In the genomic region with DNA sequence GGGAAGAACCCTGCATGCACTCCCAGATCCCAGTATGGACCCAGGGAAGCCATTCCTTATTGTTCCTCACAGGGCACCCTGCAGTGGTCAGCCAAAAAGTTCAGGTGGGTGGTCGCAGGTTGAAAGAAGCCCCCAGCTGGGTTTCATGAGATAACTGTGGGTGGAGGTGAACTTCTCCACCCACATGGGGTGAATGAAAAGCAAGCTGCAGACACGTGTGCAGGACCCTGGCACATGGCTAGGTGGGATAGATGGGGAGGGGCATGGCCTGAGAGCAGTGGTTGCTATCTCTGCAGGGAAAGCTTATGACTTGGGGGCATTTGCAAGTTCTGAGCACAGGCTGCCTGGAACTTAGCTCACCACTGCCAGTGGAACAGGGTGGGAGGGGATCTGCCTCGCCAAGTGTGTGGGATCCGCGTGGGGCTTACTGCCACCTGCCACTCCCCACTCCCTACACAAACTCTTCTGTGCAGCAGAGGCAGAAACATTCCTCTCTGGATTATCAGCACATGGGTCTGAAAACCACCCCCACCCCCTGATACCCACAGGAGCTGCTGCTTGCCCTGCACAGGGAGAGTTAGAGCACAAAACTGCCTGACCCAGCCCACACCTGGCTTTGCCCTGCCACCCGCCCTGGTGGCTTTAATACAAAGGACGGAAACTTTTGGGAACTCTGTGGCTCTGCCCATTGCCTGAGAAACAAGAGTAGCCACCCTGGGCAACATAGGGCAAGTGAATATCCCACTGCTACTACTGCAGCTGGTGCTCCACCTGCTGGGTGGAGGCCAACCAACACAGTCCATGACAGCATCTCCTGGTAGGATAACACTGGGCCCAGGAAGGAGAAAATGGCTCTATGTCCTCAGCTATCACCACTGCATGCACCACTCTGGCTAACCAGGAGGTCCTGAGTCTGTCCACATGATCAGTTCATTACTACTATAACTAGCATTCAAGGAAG, we compare ENCODE assay signal across 15 cellular contexts. TPM values are rescaled to one million over a fixed set of nuclear protein-coding genes. Genes with fewer than 3 reads are reported as not detected.
DNase-seq lines count a peak whose midpoint lies in the region; ATAC-seq and TF ChIP-seq lines count a peak whose summit lies in the region.
"Had no signal": no experiment of that assay in that cellular context is flagged by ENCODE, and none has a peak within 500 bp of the region (broad histone marks: within the 10 kb centered on the region; RNA-seq: fewer than 3 reads in every experiment).

No MANE protein-coding gene starts in this region.

- no peak overlapping the region for H2BK15ac ChIP-seq in mesendoderm (replicated peaks; ENCODE audit: low read depth)

- WGBS in mesendoderm (ENCODE audit: extremely low coverage, insufficient coverage, low lambda C conversion rate), result no CpG with 5 or more reads among the region's 7 CpGs

- no peak overlapping the region for H3K56ac ChIP-seq in mesendoderm (ENCODE audit: low read length)

- no peaks in the 10 kb centered on the region for H4K20me1 ChIP-seq in DOHH2 (ENCODE audit: control insufficient read depth, insufficient read depth, low read depth, low read length)

- H3F3A ChIP-seq in DOHH2 (ENCODE audit: control insufficient read depth, insufficient read depth), result no peaks in the 10 kb centered on the region

- H3K79me2 ChIP-seq in DOHH2 (ENCODE audit: control insufficient read depth, low read length), result no peaks in the 10 kb centered on the region
- no peaks in the 10 kb centered on the region for H3K79me2 ChIP-seq in mesendoderm (ENCODE audit: control insufficient read depth, insufficient read depth, low read length)

- H3K18ac ChIP-seq in mesendoderm (ENCODE audit: low read length), result no peak overlapping the region

- H3K4me2 ChIP-seq in DOHH2 (ENCODE audit: low read length) (no peak overlapping the region), mesendoderm (ENCODE audit: low read length) (no peak overlapping the region)

- H3K27ac ChIP-seq in DOHH2 (ENCODE audit: low read depth, low read length) (no peak overlapping the region), mesendoderm (ENCODE audit: low read depth, low read length) (no peak overlapping the region)
- H3K27ac ChIP-seq: heart left ventricle had no signal

- no peaks in the 10 kb centered on the region for H3K27me3 ChIP-seq in DOHH2 (ENCODE audit: control insufficient read depth, low read length)
- H3K27me3 ChIP-seq in mesendoderm (ENCODE audit: insufficient read depth, low read length, poor library complexity), result no peaks in the 10 kb centered on the region
- H3K27me3 ChIP-seq: heart left ventricle had no signal

- H3K27me3 Mint-ChIP-seq in activated CD8-positive, alpha-beta T cell treated with anti-CD3 and anti-CD28 coated beads for 36 hours, result peaks cover 4% of the 10 kb centered on the region
- peaks cover 17% of the 10 kb centered on the region for H3K27me3 Mint-ChIP-seq in activated T-cell treated with anti-CD3 and anti-CD28 coated beads, Interleukin-2, amount 50 U/mL, for 4 hours (ENCODE audit: low read depth)

- intact Hi-C loops in activated CD8-positive, alpha-beta T cell treated with anti-CD3 and anti-CD28 coated beads for 36 hours (cut with micrococcal nuclease), result no loop called here

- H3K9me3 Mint-ChIP-seq in activated CD8-positive, alpha-beta T cell treated with anti-CD3 and anti-CD28 coated beads for 36 hours, result no peaks in the 10 kb centered on the region
- no peaks in the 10 kb centered on the region for H3K9me3 Mint-ChIP-seq in activated T-cell treated with anti-CD3 and anti-CD28 coated beads, Interleukin-2, amount 50 U/mL, for 4 hours
- H3K9me3 Mint-ChIP-seq: CD4-positive, alpha-beta T cell; T-helper 1 cell treated with Interleukin-12 subunit alpha and Interleukin-12 subunit beta and Interleukin-4 antibody, amounts not matched to agents 30 μg/mL and 1 μg/mL, for 36 hours had no signal

- no peak overlapping the region for H3K4ac ChIP-seq in mesendoderm (ENCODE audit: low read depth, low read length)

- no peak overlapping the region for H3K23ac ChIP-seq in mesendoderm (ENCODE audit: low read length)

- H4K8ac ChIP-seq in mesendoderm (ENCODE audit: low read depth, low read length), result no peak overlapping the region

- no peaks in the 10 kb centered on the region for H3K9me2 ChIP-seq in DOHH2 (replicated peaks; ENCODE audit: control insufficient read depth, low read length)

- H3K79me1 ChIP-seq in mesendoderm (ENCODE audit: low read length), result no peaks in the 10 kb centered on the region

- H4K5ac ChIP-seq in mesendoderm (ENCODE audit: low read length), result no peak overlapping the region

- H2BK5ac ChIP-seq in mesendoderm (ENCODE audit: low read length), result no peak overlapping the region

- no peaks in the 10 kb centered on the region for H3K36me3 Mint-ChIP-seq in activated CD8-positive, alpha-beta T cell treated with anti-CD3 and anti-CD28 coated beads for 36 hours (ENCODE audit: low read depth)
- H3K36me3 Mint-ChIP-seq in activated T-cell treated with anti-CD3 and anti-CD28 coated beads, Interleukin-2, amount 50 U/mL, for 4 hours (ENCODE audit: insufficient read depth), result no peaks in the 10 kb centered on the region

- H3K27ac Mint-ChIP-seq in activated CD8-positive, alpha-beta T cell treated with anti-CD3 and anti-CD28 coated beads for 36 hours, result no peak overlapping the region
- H3K27ac Mint-ChIP-seq: CD4-positive, alpha-beta T cell; nephron; T-helper 1 cell treated with Interleukin-12 subunit alpha and Interleukin-12 subunit beta and Interleukin-4 antibody, amounts not matched to agents 30 μg/mL and 1 μg/mL, for 36 hours had no signal

- no peaks in the 10 kb centered on the region for H3K9me3 ChIP-seq in DOHH2 (ENCODE audit: control insufficient read depth, insufficient read depth, low read length)
- H3K9me3 ChIP-seq: heart left ventricle had no signal

- H3K36me3 ChIP-seq in DOHH2 (ENCODE audit: control insufficient read depth, low read length), result no peaks in the 10 kb centered on the region
- H3K36me3 ChIP-seq in mesendoderm (ENCODE audit: control insufficient read depth, insufficient read depth, low read length), result no peaks in the 10 kb centered on the region

- CTCF ChIA-PET in activated CD8-positive, alpha-beta T cell treated with anti-CD3 and anti-CD28 coated beads for 36 hours (lab: Charles Lee), result interaction anchor here (1.2 to 2.1 kb wide), 3 partner anchors 15 to 125 kb away, joined by 3 to 6 read pairs (median 4); no protein-coding TSS in a partner anchor

- peak; percentile 48 for DNase-seq in HT-29 (ENCODE audit: low spot score)
- DNase-seq in activated CD8-positive, alpha-beta T cell treated with anti-CD3 and anti-CD28 coated beads for 36 hours, result peak; percentile 12
- DNase-seq in mesendoderm, result peak; percentile 67
- no peak for DNase-seq in HK-2 (ENCODE audit: unreplicated experiment)
- no peak for DNase-seq in activated T-cell treated with anti-CD3 and anti-CD28 coated beads, Interleukin-2, amount 50 U/mL, for 4 hours
- no peak for DNase-seq in middle frontal gyrus (ENCODE audit: extremely low spot score, low spot score)
- DNase-seq: activated CD4-positive, alpha-beta T cell treated with anti-CD3 and anti-CD28 coated beads, Interleukin-2, amount 50 U/mL, for 4 hours; CD4-positive, alpha-beta T cell; heart left ventricle; NCI-H2081 had no signal

- no peak overlapping the region for H2BK120ac ChIP-seq in mesendoderm (ENCODE audit: low read depth, low read length)

- no peaks in the 10 kb centered on the region for H3K4me1 Mint-ChIP-seq in activated CD8-positive, alpha-beta T cell treated with anti-CD3 and anti-CD28 coated beads for 36 hours (ENCODE audit: low read depth)
- H3K4me1 Mint-ChIP-seq in activated T-cell treated with anti-CD3 and anti-CD28 coated beads, Interleukin-2, amount 50 U/mL, for 4 hours (ENCODE audit: low read depth), result no peaks in the 10 kb centered on the region
- H3K4me1 Mint-ChIP-seq: nephron had no signal

- peak; percentile 36 for TF ChIP-seq CTCF in DOHH2 (IDR thresholded peaks at IDR 0.05; ENCODE audit: low read depth, low read length, poor library complexity, severe bottlenecking)
- no peak for TF ChIP-seq CTCF in activated CD8-positive, alpha-beta T cell treated with anti-CD3 and anti-CD28 coated beads for 36 hours (IDR thresholded peaks at IDR 0.05)

- H3K4me1 ChIP-seq in DOHH2 (ENCODE audit: control insufficient read depth, low read length) (no peaks in the 10 kb centered on the region), mesendoderm (ENCODE audit: control insufficient read depth, low read depth, low read length) (no peaks in the 10 kb centered on the region)
- H3K4me1 ChIP-seq: heart left ventricle had no signal

- ATAC-seq in activated CD8-positive, alpha-beta T cell treated with anti-CD3 and anti-CD28 coated beads for 36 hours, result no peak
- no peak for ATAC-seq in HG02610 (IDR thresholded peaks at IDR 0.05; ENCODE audit: unreplicated experiment)
- ATAC-seq in activated T-cell treated with anti-CD3 and anti-CD28 coated beads, Interleukin-2, amount 50 U/mL, for 4 hours, result no peak
- ATAC-seq: heart left ventricle, left lobe of liver had no signal

- POLR2A ChIA-PET in activated CD8-positive, alpha-beta T cell treated with anti-CD3 and anti-CD28 coated beads for 36 hours (lab: Charles Lee), result no interaction called here

- H3K4me3 ChIP-seq in DOHH2 (ENCODE audit: low read length) (no peak overlapping the region), mesendoderm (ENCODE audit: low read length) (no peak overlapping the region)
- H3K4me3 ChIP-seq: heart left ventricle had no signal

- no peak overlapping the region for H3K9ac ChIP-seq in mesendoderm (ENCODE audit: low read length)

- H2AK5ac ChIP-seq in mesendoderm (ENCODE audit: low read length), result no peak overlapping the region

- no peak overlapping the region for H3K4me3 Mint-ChIP-seq in activated CD8-positive, alpha-beta T cell treated with anti-CD3 and anti-CD28 coated beads for 36 hours
- no peak overlapping the region for H3K4me3 Mint-ChIP-seq in activated T-cell treated with anti-CD3 and anti-CD28 coated beads, Interleukin-2, amount 50 U/mL, for 4 hours
- H3K4me3 Mint-ChIP-seq: CD4-positive, alpha-beta T cell; nephron; T-helper 1 cell treated with Interleukin-12 subunit alpha and Interleukin-12 subunit beta and Interleukin-4 antibody, amounts not matched to agents 30 μg/mL and 1 μg/mL, for 36 hours had no signal

RNA-seq across cellular contexts. Expression of a gene that starts 24.4 kb away (rescaled TPM):
- 1.8 TPM in 1 of 2 replicates, not detected in the other for total RNA-seq in HT-29 (2014; rRNA removed; shearing (Covaris generic))
- 1 to 10 TPM; 4.2 to 6.8 TPM for total RNA-seq in activated CD8-positive, alpha-beta T cell treated with anti-CD3 and anti-CD28 coated beads for 36 hours
- polyA plus RNA-seq in mesendoderm (2013, experiment 1 of 2), result 5.3 TPM
- polyA plus RNA-seq in mesendoderm (2013, experiment 2 of 2), result 5.0 TPM
- total RNA-seq in activated T-cell treated with anti-CD3 and anti-CD28 coated beads, Interleukin-2, amount 50 U/mL, for 4 hours, result 10 to 100 TPM in 1 of 3 donors, 1 to 10 TPM in 2; 4.1 to 11.6 (median 4.2) TPM

RNA-seq across cellular contexts. Expression of a gene that starts 42.3 kb away (rescaled TPM):
- not detected in 2 replicates for total RNA-seq in HT-29 (2014; rRNA removed; shearing (Covaris generic))
- not detected for total RNA-seq in activated CD8-positive, alpha-beta T cell treated with anti-CD3 and anti-CD28 coated beads for 36 hours
- polyA plus RNA-seq in mesendoderm (2013, experiment 1 of 2), result not detected
- polyA plus RNA-seq in mesendoderm (2013, experiment 2 of 2), result not detected
- total RNA-seq in activated T-cell treated with anti-CD3 and anti-CD28 coated beads, Interleukin-2, amount 50 U/mL, for 4 hours, result not detected
- total RNA-seq: CD4-positive, alpha-beta T cell; heart left ventricle; left lobe of liver had no signal
- polyA plus RNA-seq: heart left ventricle had no signal

Comparison
In these comparisons a context has a peak if more than half of its experiments do, and no peak if none do; other contexts are left out.
1. DNase-seq: peak in HT-29 (single experiment), activated CD8-positive, alpha-beta T cell treated with anti-CD3 and anti-CD28 coated beads for 36 hours (single experiment) and mesendoderm (single experiment); none in HK-2 (single experiment), activated T-cell treated with anti-CD3 and anti-CD28 coated beads, Interleukin-2, amount 50 U/mL, for 4 hours (single experiment) and middle frontal gyrus (single experiment).